Comparison of ENCODE assay signal across 2 cellular contexts in the genomic region with DNA sequence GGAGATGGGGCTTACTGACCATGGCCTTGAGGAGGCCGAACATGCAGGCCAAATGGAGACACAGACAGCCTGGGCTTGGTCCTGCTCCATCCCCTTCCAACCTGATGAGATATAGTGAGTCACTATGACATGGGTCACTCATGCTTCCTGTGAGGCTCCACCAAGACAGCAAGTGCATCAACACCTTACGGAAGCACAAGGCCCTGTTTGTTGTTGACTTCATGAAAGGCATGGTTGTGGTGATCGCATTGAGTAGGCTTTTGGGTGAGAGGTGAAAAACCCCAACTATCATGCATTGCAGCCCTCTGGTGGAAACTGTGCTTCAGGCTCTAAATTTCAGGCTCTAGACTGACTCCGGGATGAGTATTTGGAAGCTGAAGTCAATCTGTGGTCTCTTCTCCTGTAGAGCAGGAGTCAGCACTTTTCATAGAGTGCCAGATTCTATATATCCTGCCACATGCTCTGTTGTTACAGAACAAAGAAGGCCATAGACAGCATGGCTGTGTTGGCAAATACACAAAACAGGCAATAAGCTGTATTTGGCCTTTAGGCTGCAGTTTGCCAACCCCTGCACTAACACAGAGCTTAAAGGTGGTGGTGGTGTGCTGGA.
TF ChIP-seq lines count a peak whose summit lies in the region.

No MANE protein-coding gene starts in this region.

TF ChIP-seq in IMR-90, 13 proteins besides CTCF, POLR2A, EP300 and RAD21:
- no peak for TF ChIP-seq NFE2L2 (IDR thresholded peaks at IDR 0.05; ENCODE audit: low read depth, low read length)
- TF ChIP-seq, protein P1, sequence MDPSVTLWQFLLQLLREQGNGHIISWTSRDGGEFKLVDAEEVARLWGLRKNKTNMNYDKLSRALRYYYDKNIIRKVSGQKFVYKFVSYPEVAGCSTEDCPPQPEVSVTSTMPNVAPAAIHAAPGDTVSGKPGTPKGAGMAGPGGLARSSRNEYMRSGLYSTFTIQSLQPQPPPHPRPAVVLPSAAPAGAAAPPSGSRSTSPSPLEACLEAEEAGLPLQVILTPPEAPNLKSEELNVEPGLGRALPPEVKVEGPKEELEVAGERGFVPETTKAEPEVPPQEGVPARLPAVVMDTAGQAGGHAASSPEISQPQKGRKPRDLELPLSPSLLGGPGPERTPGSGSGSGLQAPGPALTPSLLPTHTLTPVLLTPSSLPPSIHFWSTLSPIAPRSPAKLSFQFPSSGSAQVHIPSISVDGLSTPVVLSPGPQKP (IDR thresholded peaks at IDR 0.05; ENCODE audit: borderline replicate concordance, low read depth, low read length) = no peak
- TF ChIP-seq SMC3 (IDR thresholded peaks at IDR 0.05; ENCODE audit: low read depth, low read length) = no peak
- no peak for TF ChIP-seq CHD1 (IDR thresholded peaks at IDR 0.05; ENCODE audit: low read depth, low read length)
- no peak for TF ChIP-seq MAZ (IDR thresholded peaks at IDR 0.05; ENCODE audit: borderline replicate concordance, low read depth, low read length)
- no peak for TF ChIP-seq MXI1 (IDR thresholded peaks at IDR 0.05; ENCODE audit: borderline replicate concordance, low read depth, low read length)
- TF ChIP-seq FOS (IDR thresholded peaks at IDR 0.05; ENCODE audit: low read depth, low read length) = no peak
- no peak for TF ChIP-seq MAFK (IDR thresholded peaks at IDR 0.05; ENCODE audit: low read depth, low read length)
- no peak for TF ChIP-seq BHLHE40 (IDR thresholded peaks at IDR 0.05; ENCODE audit: low read depth, low read length)
- TF ChIP-seq, protein P2, sequence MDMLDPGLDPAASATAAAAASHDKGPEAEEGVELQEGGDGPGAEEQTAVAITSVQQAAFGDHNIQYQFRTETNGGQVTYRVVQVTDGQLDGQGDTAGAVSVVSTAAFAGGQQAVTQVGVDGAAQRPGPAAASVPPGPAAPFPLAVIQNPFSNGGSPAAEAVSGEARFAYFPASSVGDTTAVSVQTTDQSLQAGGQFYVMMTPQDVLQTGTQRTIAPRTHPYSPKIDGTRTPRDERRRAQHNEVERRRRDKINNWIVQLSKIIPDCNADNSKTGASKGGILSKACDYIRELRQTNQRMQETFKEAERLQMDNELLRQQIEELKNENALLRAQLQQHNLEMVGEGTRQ (IDR thresholded peaks at IDR 0.05; ENCODE audit: low read depth, low read length) = no peak

TF ChIP-seq in SK-N-SH, 30 proteins besides CTCF, POLR2A, EP300 and RAD21:
- TF ChIP-seq RCOR1 (IDR thresholded peaks at IDR 0.05; ENCODE audit: low read length) = no peak
- TF ChIP-seq ELF1 (IDR thresholded peaks at IDR 0.05) = no peak
